ENCODE assay signal across 21 cellular contexts in genomic region chr10:24480447-24480846, GRCh38.
"Had no signal": no experiment of that assay in that cellular context is flagged by ENCODE, and none has a peak within 500 bp of the region (broad histone marks: within the 10 kb centered on the region; RNA-seq: fewer than 3 reads in every experiment).

No MANE protein-coding gene starts in this region.

- H3K27me3 ChIP-seq: Peyer's patch, SJCRH30 had no signal

- H3K9me3 ChIP-seq: Peyer's patch had no signal

- FAIRE-seq: K562 had no signal

- H3K4me1 ChIP-seq: SJCRH30 had no signal

- H3K36me3 Mint-ChIP-seq: IgD-negative memory B cell had no signal

- H3K27me3 Mint-ChIP-seq: IgD-negative memory B cell had no signal

- H3K9ac ChIP-seq: KMS-11 had no signal

- H3K4me3 ChIP-seq: K562, Peyer's patch, SJCRH30 had no signal

- ATAC-seq: K562, PC-3, Right ventricle myocardium inferior, SK-N-SH treated with all-trans-retinoic acid at 6 μM for 48 hours had no signal

- DNase-seq: Kasumi-1, MV-4-11, NCI-H1048, NCI-H1105, NCI-H1417, NCI-H1436 treated with DMSO at 0.1 percent for 48 hours, NCI-H1694, NCI-H187 treated with DMSO at 0.1 percent for 48 hours, NCI-H2029 treated with DMSO at 0.1 percent for 48 hours, NCI-H524, NCI-H526 treated with DMSO at 0.1 percent for 48 hours, NCI-H748 treated with DMSO at 0.1 percent for 48 hours, PC-3, Peyer's patch, SHP77 treated with DMSO at 0.1 percent for 48 hours had no signal

- H3K27ac Mint-ChIP-seq: IgD-negative memory B cell had no signal

- H3K27ac ChIP-seq: KMS-11, SJCRH30 had no signal
